In the genomic region with DNA sequence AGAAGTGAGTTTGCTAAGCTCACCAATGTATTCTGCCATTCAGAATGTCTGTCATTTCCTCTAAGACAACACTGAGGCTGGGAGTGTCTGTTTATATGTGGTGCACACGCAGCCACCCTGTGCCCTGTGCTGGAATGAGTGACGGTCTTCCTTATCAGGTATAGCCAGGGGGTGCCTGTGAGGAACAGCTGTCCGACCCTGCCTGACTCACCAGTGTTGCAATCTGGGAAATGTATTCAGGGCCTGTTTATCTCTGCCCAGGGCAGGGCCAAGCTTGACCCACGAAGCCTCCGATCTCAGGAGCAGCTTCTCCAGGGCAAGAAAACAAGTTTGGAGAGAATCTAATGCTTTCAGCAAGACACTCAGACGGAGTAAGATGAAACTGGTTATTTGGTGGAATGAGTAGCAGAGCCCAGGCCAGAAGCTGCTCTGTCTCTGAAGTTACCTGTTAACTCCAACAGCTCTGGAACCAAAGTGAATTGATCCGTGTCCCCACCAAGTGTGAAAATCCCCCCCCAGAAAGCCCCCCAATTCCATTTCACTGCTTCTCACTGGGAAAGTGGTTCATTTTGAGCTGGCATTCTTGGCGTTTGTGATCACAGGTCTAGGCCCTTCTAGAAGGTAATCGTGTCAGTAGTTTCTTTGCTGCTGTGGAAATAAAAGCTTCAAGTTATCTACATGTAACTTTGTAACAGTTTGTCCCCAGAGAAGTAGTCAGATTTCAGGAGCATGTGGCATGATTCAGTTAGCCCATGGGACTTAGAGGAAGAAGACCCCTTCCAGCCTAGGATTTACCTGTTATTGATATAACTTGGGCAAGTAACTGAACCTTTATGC, we compare ENCODE assay signal across 9 cellular contexts. TPM values are rescaled to one million over a fixed set of nuclear protein-coding genes. Genes with fewer than 3 reads are reported as not detected.
DNase-seq lines count a peak whose midpoint lies in the region; FAIRE-seq and TF ChIP-seq lines count a peak whose summit lies in the region.
"Had no signal": no experiment of that assay in that cellular context is flagged by ENCODE, and none has a peak within 500 bp of the region (broad histone marks: within the 10 kb centered on the region; RNA-seq: fewer than 3 reads in every experiment).

No MANE protein-coding gene starts in this region.

- H3K9me3 Mint-ChIP-seq in astrocyte (ENCODE audit: unreplicated experiment) = no peaks in the 10 kb centered on the region

- H3K4me2 ChIP-seq in astrocyte (ENCODE audit: low read length) = peak overlapping the region; percentile 62

- WGBS in urinary bladder = 56% methylated on average over 9 of the region's 9 CpGs

- DNase-seq in SHP77 (lab: John Stamatoyannopoulos, UW) (peak; percentile 8 to 23), SHP77 treated with DMSO at 0.1 percent for 48 hours (lab: John Stamatoyannopoulos, UW) (no peak), astrocyte (ENCODE audit: low read depth) (peak; percentile 71), kidney glomerular epithelial cell (lab: John Stamatoyannopoulos, UW) (peak; percentile 67), DMS114 treated with DMSO at 0.1 percent for 48 hours (lab: John Stamatoyannopoulos, UW; ENCODE audit: unreplicated experiment) (no peak), substantia nigra (lab: John Stamatoyannopoulos, UW) (no peak)
- DNase-seq in activated CD4-positive, CD25-positive, alpha-beta regulatory T cell (lab: John Stamatoyannopoulos, UW) = no peak
- DNase-seq: NCI-H2029 treated with DMSO at 0.1 percent for 48 hours had no signal

- H3K4me1 Mint-ChIP-seq in astrocyte (ENCODE audit: low read depth, unreplicated experiment) = peaks cover 16% of the 10 kb centered on the region

- no peaks in the 10 kb centered on the region for H3K27me3 Mint-ChIP-seq in astrocyte (ENCODE audit: low read depth, unreplicated experiment)

- H2AFZ ChIP-seq in astrocyte (ENCODE audit: low read depth, low read length) = peak overlapping the region; percentile 28

- no peaks in the 10 kb centered on the region for H4K20me1 ChIP-seq in astrocyte (ENCODE audit: insufficient read depth, low read length)

- no peak for TF ChIP-seq CTCF in astrocyte (IDR thresholded peaks at IDR 0.05; ENCODE audit: insufficient read depth, low read depth, low read length)

- H3K4me3 Mint-ChIP-seq in astrocyte (ENCODE audit: unreplicated experiment) = no peak overlapping the region

- H3K9ac ChIP-seq in astrocyte (ENCODE audit: low read length) = peak overlapping the region; percentile 54

- H3K27ac ChIP-seq in astrocyte (ENCODE audit: low read depth, low read length) (peak overlapping the region; percentile 66), urinary bladder (ENCODE audit: low read depth) (peak overlapping the region; percentile 51), substantia nigra (ENCODE audit: low read depth, low read length, poor library complexity, severe bottlenecking) (no peak overlapping the region)

- H3K36me3 ChIP-seq in astrocyte (ENCODE audit: insufficient read depth, low read length) = no peaks in the 10 kb centered on the region
- no peaks in the 10 kb centered on the region for H3K36me3 ChIP-seq in urinary bladder (ENCODE audit: insufficient read depth)

- no peaks in the 10 kb centered on the region for H3K9me3 ChIP-seq in astrocyte (ENCODE audit: insufficient read depth, low read depth, low read length)

- no peaks in the 10 kb centered on the region for H3K27me3 ChIP-seq in astrocyte (ENCODE audit: insufficient read depth, low read length)

- H3K4me3 ChIP-seq in astrocyte (ENCODE audit: insufficient read depth, low read depth, low read length) (no peak overlapping the region), urinary bladder (ENCODE audit: low read depth, low read length) (no peak overlapping the region)

- H3K4me1 ChIP-seq in astrocyte (ENCODE audit: insufficient read depth, low read length) (peaks cover 20% of the 10 kb centered on the region), urinary bladder (ENCODE audit: insufficient read depth) (no peaks in the 10 kb centered on the region)

- no peak for FAIRE-seq in astrocyte (lab: Jason Lieb, UNC)

- H3K27ac Mint-ChIP-seq in astrocyte (ENCODE audit: unreplicated experiment) = peak overlapping the region; percentile 85

- H3K79me2 ChIP-seq in astrocyte (ENCODE audit: insufficient read depth, low read length) = no peaks in the 10 kb centered on the region

- H3K36me3 Mint-ChIP-seq in astrocyte (ENCODE audit: low read depth, unreplicated experiment) = peaks cover 4% of the 10 kb centered on the region

RNA-seq across cellular contexts. Expression of gene UBE2H, which starts 6.1 kb away (rescaled TPM):
- total RNA-seq in astrocyte (171 and 194 TPM in 2 replicates), urinary bladder (86.3 TPM)
- polyA plus RNA-seq in urinary bladder = 43.0 TPM

Comparison
In these comparisons a context has a peak if more than half of its experiments do, and no peak if none do; other contexts are left out.
1. DNase-seq: peak in SHP77 (2 of 2), astrocyte (single experiment) and kidney glomerular epithelial cell (single experiment); none in SHP77 treated with DMSO at 0.1 percent for 48 hours (single experiment), DMS114 treated with DMSO at 0.1 percent for 48 hours (single experiment), activated CD4-positive, CD25-positive, alpha-beta regulatory T cell (0 of 4) and substantia nigra (0 of 49).